Comparison of ENCODE assay signal across 6 cellular contexts in genomic region chr3:49701388-49702077, GRCh38. TPM values are rescaled to one million over a fixed set of nuclear protein-coding genes. Genes with fewer than 3 reads are reported as not detected.
DNase-seq lines count a peak whose midpoint lies in the region; ATAC-seq and TF ChIP-seq lines count a peak whose summit lies in the region.

No MANE protein-coding gene starts in this region.

- H3K27me3 Mint-ChIP-seq in neural crest cell (ENCODE audit: low read depth) = no peaks in the 10 kb centered on the region

- H3K4me1 Mint-ChIP-seq in neural crest cell = no peaks in the 10 kb centered on the region

- no peak for DNase-seq in neural crest cell (ENCODE audit: low read depth, low spot score)
- DNase-seq in HK-2 (ENCODE audit: unreplicated experiment) = no peak
- no peak for DNase-seq in activated CD4-positive, alpha-beta T cell treated with anti-CD3 and anti-CD28 coated beads, Interleukin-2, amount 50 U/mL, for 1 hour

- TF ChIP-seq CTCF in GM12875 (IDR thresholded peaks at IDR 0.05; ENCODE audit: borderline replicate concordance, insufficient read depth, low read depth, low read length) = peak; percentile 32; the same call in 1 of the 2 replicates
- peak; percentile 68 for TF ChIP-seq CTCF in WI38 (IDR thresholded peaks at IDR 0.05; ENCODE audit: low read depth, low read length)
- TF ChIP-seq CTCF in neural crest cell (conservative IDR thresholded peaks at IDR 0.05) = peak; percentile 44

- H3K4me3 Mint-ChIP-seq in neural crest cell = no peak overlapping the region

- no peaks in the 10 kb centered on the region for H3K36me3 Mint-ChIP-seq in neural crest cell (ENCODE audit: low read depth)

- no peak overlapping the region for H3K27ac Mint-ChIP-seq in neural crest cell (ENCODE audit: unreplicated experiment)

- ATAC-seq in HG02759 (IDR thresholded peaks at IDR 0.05; ENCODE audit: unreplicated experiment) = no peak

- H3K4me3 ChIP-seq in GM12875 (ENCODE audit: low read depth, low read length) = no peak overlapping the region
- H3K4me3 ChIP-seq in WI38 (ENCODE audit: low read depth, low read length) = no peak overlapping the region

- no peaks in the 10 kb centered on the region for H3K9me3 Mint-ChIP-seq in neural crest cell

RNA-seq across cellular contexts. Expression of gene RNF123, which starts 12.2 kb away (rescaled TPM):
- total RNA-seq in neural crest cell = 42.4 and 44.9 TPM in 2 replicates

RNA-seq across cellular contexts. Expression of gene MST1, which starts 12.3 kb away (rescaled TPM):
- total RNA-seq in neural crest cell = 15.0 and 18.1 TPM in 2 replicates

RNA-seq across cellular contexts. Expression of gene AMIGO3, which starts 18.0 kb away (rescaled TPM):
- 0.89 and 0.96 TPM in 2 replicates for total RNA-seq in neural crest cell

RNA-seq across cellular contexts. Expression of gene GMPPB, which starts 22.2 kb away (rescaled TPM):
- total RNA-seq in neural crest cell = 40.1 and 46.1 TPM in 2 replicates

RNA-seq across cellular contexts. Expression of gene APEH, which starts 27.4 kb away (rescaled TPM):
- 150 and 162 TPM in 2 replicates for total RNA-seq in neural crest cell
